In genomic region chr10:72466018-72466417, GRCh38 we compare ENCODE assay signal across 23 cellular contexts.
DNase-seq lines count a peak whose midpoint lies in the region; ATAC-seq and TF ChIP-seq lines count a peak whose summit lies in the region.
"Had no signal": no experiment of that assay in that cellular context is flagged by ENCODE, and none has a peak within 500 bp of the region (broad histone marks: within the 10 kb centered on the region; RNA-seq: fewer than 3 reads in every experiment).

No MANE protein-coding gene starts in this region.

- H4K20me1 ChIP-seq in GM23338 (replicated peaks; ENCODE audit: insufficient read depth) = no peaks in the 10 kb centered on the region

- H3K27ac ChIP-seq in GM23338 (ENCODE audit: low read depth) (no peak overlapping the region), trophoblast cell (ENCODE audit: low read depth, low read length) (no peak overlapping the region)
- H3K27ac ChIP-seq: foreskin keratinocyte, transverse colon had no signal

- H3K36me3 ChIP-seq in GM23338 (ENCODE audit: insufficient read depth) (no peaks in the 10 kb centered on the region), trophoblast cell (ENCODE audit: control insufficient read depth in 1 of 2, insufficient read depth in 2 of 2, low read length in 2 of 2) (no peaks in the 10 kb centered on the region)
- H3K36me3 ChIP-seq: transverse colon had no signal

- H3K4me1 Mint-ChIP-seq in GM23338 = no peaks in the 10 kb centered on the region
- no peaks in the 10 kb centered on the region for H3K4me1 Mint-ChIP-seq in activated T-cell treated with anti-CD3 and anti-CD28 coated beads, Interleukin-2, amount 50 U/mL, for 4 hours (ENCODE audit: low read depth)
- H3K4me1 Mint-ChIP-seq: activated CD4-positive, alpha-beta T cell treated with anti-CD3 and anti-CD28 coated beads, Interleukin-2, amount 10 ng/mL, durations not matched to agents 24 days and 14 days; activated T-helper 17 cell treated with anti-CD3 and anti-CD28 coated beads, Interleukin-2, amount 50 U/mL, for 72 hours; nephron progenitor cell; T-helper 17 cell had no signal

- 0 out of 2 replicates have a peak overlapping the region, but pooled peaks have one; percentile 31 for H3K27ac Mint-ChIP-seq in GM23338
- H3K27ac Mint-ChIP-seq: activated CD4-positive, alpha-beta T cell treated with anti-CD3 and anti-CD28 coated beads, Interleukin-2, amount 10 ng/mL, durations not matched to agents 24 days and 14 days; activated naive CD4-positive, alpha-beta T cell treated with anti-CD3 and anti-CD28 coated beads, Interleukin-2, amount 50 U/mL, for 72 hours; activated T-helper 17 cell treated with anti-CD3 and anti-CD28 coated beads, Interleukin-2, amount 50 U/mL, for 72 hours; nephron progenitor cell; T-helper 17 cell had no signal

- H3K4me3 Mint-ChIP-seq in GM23338 = no peak overlapping the region
- no peak overlapping the region for H3K4me3 Mint-ChIP-seq in activated T-cell treated with anti-CD3 and anti-CD28 coated beads, Interleukin-2, amount 50 U/mL, for 4 hours
- H3K4me3 Mint-ChIP-seq: activated CD4-positive, alpha-beta T cell treated with anti-CD3 and anti-CD28 coated beads, Interleukin-2, amount 10 ng/mL, durations not matched to agents 24 days and 14 days; activated T-helper 17 cell treated with anti-CD3 and anti-CD28 coated beads, Interleukin-2, amount 50 U/mL, for 72 hours; CD14-positive monocyte; nephron progenitor cell; T-helper 17 cell had no signal

- no peaks in the 10 kb centered on the region for H3K9me2 ChIP-seq in GM23338 (ENCODE audit: insufficient read depth)
- H3K9me2 ChIP-seq: SK-N-SH had no signal

- H3K4me2 ChIP-seq in GM23338 (no peak overlapping the region), trophoblast cell (ENCODE audit: low read length) (no peak overlapping the region)
- H3K4me2 ChIP-seq: SK-N-SH had no signal

- no peaks in the 10 kb centered on the region for H3K9me3 Mint-ChIP-seq in GM23338
- no peaks in the 10 kb centered on the region for H3K9me3 Mint-ChIP-seq in activated T-cell treated with anti-CD3 and anti-CD28 coated beads, Interleukin-2, amount 50 U/mL, for 4 hours
- H3K9me3 Mint-ChIP-seq: activated CD4-positive, alpha-beta T cell treated with anti-CD3 and anti-CD28 coated beads, Interleukin-2, amount 10 ng/mL, durations not matched to agents 24 days and 14 days; activated naive CD4-positive, alpha-beta T cell treated with anti-CD3 and anti-CD28 coated beads, Interleukin-2, amount 50 U/mL, for 72 hours; activated T-helper 17 cell treated with anti-CD3 and anti-CD28 coated beads, Interleukin-2, amount 50 U/mL, for 72 hours had no signal

- no peak overlapping the region for H3K14ac ChIP-seq in trophoblast cell (ENCODE audit: low read length)

- no CpG with 5 or more reads among the region's 4 CpGs for WGBS in trophoblast cell (ENCODE audit: extremely low coverage, insufficient coverage, insufficient read length)

- no peak overlapping the region for H2AFZ ChIP-seq in GM23338
- no peak overlapping the region for H2AFZ ChIP-seq in trophoblast cell (ENCODE audit: insufficient read depth, low read length, poor library complexity)

- H3K9me3 ChIP-seq in trophoblast cell (ENCODE audit: insufficient read depth, low read depth, low read length) = no peaks in the 10 kb centered on the region
- H3K9me3 ChIP-seq: SK-N-SH, transverse colon had no signal

- no peak for ATAC-seq in GM23338
- ATAC-seq in activated T-cell treated with anti-CD3 and anti-CD28 coated beads, Interleukin-2, amount 50 U/mL, for 4 hours = no peak
- ATAC-seq: activated naive CD4-positive, alpha-beta T cell treated with anti-CD3 and anti-CD28 coated beads, Interleukin-2, amount 50 U/mL, for 72 hours; activated T-helper 17 cell treated with anti-CD3 and anti-CD28 coated beads, Interleukin-2, amount 50 U/mL, for 72 hours; foreskin keratinocyte; T-helper 17 cell had no signal

- no peak for TF ChIP-seq CTCF in GM23338 (conservative IDR thresholded peaks at IDR 0.05; ENCODE audit: low read depth in 2 of 2)

- no peaks in the 10 kb centered on the region for H3K79me1 ChIP-seq in trophoblast cell (ENCODE audit: low read length)

- no peaks in the 10 kb centered on the region for H3K27me3 ChIP-seq in GM23338 (ENCODE audit: insufficient read depth)
- H3K27me3 ChIP-seq in trophoblast cell (ENCODE audit: insufficient read depth, low read length) = no peaks in the 10 kb centered on the region
- H3K27me3 ChIP-seq: foreskin keratinocyte, transverse colon had no signal

- no peak overlapping the region for H2BK120ac ChIP-seq in trophoblast cell (ENCODE audit: insufficient read depth, low read length, poor library complexity)

- no peak overlapping the region for H2AK5ac ChIP-seq in trophoblast cell (ENCODE audit: low read length)

- no peak overlapping the region for H4K12ac ChIP-seq in trophoblast cell (ENCODE audit: low read depth, low read length)

- H3K27me3 Mint-ChIP-seq in GM23338 (ENCODE audit: insufficient read depth, low read depth, poor library complexity) = no peaks in the 10 kb centered on the region
- no peaks in the 10 kb centered on the region for H3K27me3 Mint-ChIP-seq in activated T-cell treated with anti-CD3 and anti-CD28 coated beads, Interleukin-2, amount 50 U/mL, for 4 hours (ENCODE audit: low read depth)
- H3K27me3 Mint-ChIP-seq: activated CD4-positive, alpha-beta T cell treated with anti-CD3 and anti-CD28 coated beads, Interleukin-2, amount 10 ng/mL, durations not matched to agents 24 days and 14 days; activated T-helper 17 cell treated with anti-CD3 and anti-CD28 coated beads, Interleukin-2, amount 50 U/mL, for 72 hours; T-helper 17 cell had no signal

- H3K4me1 ChIP-seq in GM23338 (ENCODE audit: insufficient read depth) = no peaks in the 10 kb centered on the region
- no peaks in the 10 kb centered on the region for H3K4me1 ChIP-seq in trophoblast cell (ENCODE audit: control insufficient read depth in 1 of 2, insufficient read depth in 2 of 2, low read length in 2 of 2)
- H3K4me1 ChIP-seq: foreskin keratinocyte had no signal

- no peak overlapping the region for H4K8ac ChIP-seq in trophoblast cell (ENCODE audit: low read depth, low read length)

- no peak overlapping the region for H2BK5ac ChIP-seq in trophoblast cell (ENCODE audit: low read depth, low read length, poor library complexity)

- H4K91ac ChIP-seq in trophoblast cell (ENCODE audit: low read depth, low read length) = no peak overlapping the region

- H2BK12ac ChIP-seq in trophoblast cell (ENCODE audit: low read length) = no peak overlapping the region

- H3K4me3 ChIP-seq in GM23338 = no peak overlapping the region
- H3K4me3 ChIP-seq in trophoblast cell (ENCODE audit: low read depth, low read length) = no peak overlapping the region
- H3K4me3 ChIP-seq: transverse colon had no signal

- H3F3A ChIP-seq in GM23338 (replicated peaks; ENCODE audit: low read depth) = no peaks in the 10 kb centered on the region

- no peak overlapping the region for H3K23ac ChIP-seq in trophoblast cell (ENCODE audit: low read length)

- H3K18ac ChIP-seq in trophoblast cell (ENCODE audit: low read length) = no peak overlapping the region

- H3K9ac ChIP-seq in trophoblast cell (ENCODE audit: low read length) = no peak overlapping the region
- H3K9ac ChIP-seq: SK-N-SH had no signal

- DNase-seq in GM23338 (ENCODE audit: low spot score) (no peak), M059J (ENCODE audit: low read depth) (peak; percentile 26), foreskin melanocyte (peak; percentile 70), trophoblast cell (peak; percentile 4 to 37), NCI-H146 (lab: John Stamatoyannopoulos, UW) (no peak), SHP77 treated with DMSO at 0.1 percent for 48 hours (lab: John Stamatoyannopoulos, UW) (no peak)
- DNase-seq in activated T-cell treated with anti-CD3 and anti-CD28 coated beads, Interleukin-2, amount 50 U/mL, for 4 hours = no peak
- DNase-seq: activated CD4-positive, alpha-beta T cell treated with anti-CD3 and anti-CD28 coated beads, Interleukin-2, amount 10 ng/mL, durations not matched to agents 24 days and 14 days; effector CD4-positive, alpha-beta T cell; erythroblast; foreskin keratinocyte; MV-4-11; NCI-H187 treated with DMSO at 0.1 percent for 48 hours; NCI-H526; nephron progenitor cell; posterior cingulate gyrus; RPMI8226; SK-N-SH; T-helper 17 cell; transverse colon had no signal

- H3K36me3 Mint-ChIP-seq in GM23338 (ENCODE audit: low read depth) = peaks cover 5% of the 10 kb centered on the region; the same call in 2 of the 3 replicates
- H3K36me3 Mint-ChIP-seq in activated T-cell treated with anti-CD3 and anti-CD28 coated beads, Interleukin-2, amount 50 U/mL, for 4 hours (ENCODE audit: insufficient read depth) = peaks cover 34% of the 10 kb centered on the region

- no peaks in the 10 kb centered on the region for H3K79me2 ChIP-seq in GM23338 (replicated peaks; ENCODE audit: insufficient read depth)
- no peaks in the 10 kb centered on the region for H3K79me2 ChIP-seq in trophoblast cell (ENCODE audit: control insufficient read depth, insufficient read depth, low read length, poor library complexity)

- no peak overlapping the region for H3K4ac ChIP-seq in trophoblast cell (ENCODE audit: low read depth, low read length)

TF ChIP-seq in GM23338, 12 proteins besides CTCF, POLR2A, EP300 and RAD21 (continues in another document):
- no peak for TF ChIP-seq REST (IDR thresholded peaks at IDR 0.05; ENCODE audit: unreplicated experiment)
- TF ChIP-seq STAT1 (IDR thresholded peaks at IDR 0.05; ENCODE audit: unreplicated experiment) = no peak
- TF ChIP-seq CREB1 (CRISPR knock-in tag; IDR thresholded peaks at IDR 0.05; ENCODE audit: low read depth) = no peak

Comparison
In these comparisons a context has a peak if more than half of its experiments do, and no peak if none do; other contexts are left out.
1. DNase-seq: peak in M059J (single experiment), foreskin melanocyte (single experiment) and trophoblast cell (2 of 2); none in GM23338 (single experiment), NCI-H146 (single experiment), activated T-cell treated with anti-CD3 and anti-CD28 coated beads, Interleukin-2, amount 50 U/mL, for 4 hours (single experiment) and SHP77 treated with DMSO at 0.1 percent for 48 hours (single experiment).